ENCODE assay signal across 8 cellular contexts in genomic region chr1:111481387-111482221, GRCh38. TPM values are rescaled to one million over a fixed set of nuclear protein-coding genes. Genes with fewer than 3 reads are reported as not detected.
DNase-seq lines count a peak whose midpoint lies in the region; ATAC-seq and TF ChIP-seq lines count a peak whose summit lies in the region.

No MANE protein-coding gene starts in this region.

- no peak overlapping the region for H4K5ac ChIP-seq in mesendoderm (ENCODE audit: low read length)

- H3K27ac ChIP-seq in CD8-positive, alpha-beta T cell (ENCODE audit: low read depth, low read length): no peak overlapping the region
- H3K27ac ChIP-seq in HEK293 (ENCODE audit: extremely low read depth, low read depth, low read length): no peak overlapping the region
- no peak overlapping the region for H3K27ac ChIP-seq in mesendoderm (ENCODE audit: low read depth, low read length)

- H3K9ac ChIP-seq in mesendoderm (ENCODE audit: low read length): no peak overlapping the region

- H3K9me3 ChIP-seq in CD8-positive, alpha-beta T cell (ENCODE audit: low read length): no peaks in the 10 kb centered on the region
- no peaks in the 10 kb centered on the region for H3K9me3 ChIP-seq in HEK293 (ENCODE audit: control insufficient read depth, insufficient read depth, low read depth, low read length)

- H3K4ac ChIP-seq in mesendoderm (ENCODE audit: low read depth, low read length): no peak overlapping the region

- H3K4me3 ChIP-seq in CD8-positive, alpha-beta T cell (ENCODE audit: low read depth, low read length): no peak overlapping the region
- H3K4me3 ChIP-seq in HEK293 (ENCODE audit: low read depth, low read length): no peak overlapping the region
- H3K4me3 ChIP-seq in mesendoderm (ENCODE audit: low read length): no peak overlapping the region

- peak; percentile 41 for ATAC-seq in CD8-positive, alpha-beta T cell
- ATAC-seq in activated CD8-positive, alpha-beta T cell treated with anti-CD3 and anti-CD28 coated beads, Interleukin-2, amount 10 ng/mL, durations not matched to agents 7 days and 5 days: peak; percentile 61
- no peak for ATAC-seq in GM18498 (IDR thresholded peaks at IDR 0.05; ENCODE audit: unreplicated experiment)

- no peak overlapping the region for H2BK15ac ChIP-seq in mesendoderm (replicated peaks; ENCODE audit: low read depth)

- H3K23ac ChIP-seq in mesendoderm (ENCODE audit: low read length): no peak overlapping the region

- H3K36me3 ChIP-seq in CD8-positive, alpha-beta T cell (ENCODE audit: insufficient read depth, low read length): no peaks in the 10 kb centered on the region
- H3K36me3 ChIP-seq in HEK293 (ENCODE audit: control insufficient read depth in 2 of 2, insufficient read depth in 1 of 2, low read length in 2 of 2): no peaks in the 10 kb centered on the region
- H3K36me3 ChIP-seq in mesendoderm (ENCODE audit: control insufficient read depth, insufficient read depth, low read length): no peaks in the 10 kb centered on the region

- peaks cover 17% of the 10 kb centered on the region for H3K36me3 Mint-ChIP-seq in CD8-positive, alpha-beta T cell
- peaks cover 20% of the 10 kb centered on the region for H3K36me3 Mint-ChIP-seq in activated CD8-positive, alpha-beta T cell treated with anti-CD3 and anti-CD28 coated beads, Interleukin-2, amount 10 ng/mL, durations not matched to agents 7 days and 5 days (ENCODE audit: low read depth)
- no peaks in the 10 kb centered on the region for H3K36me3 Mint-ChIP-seq in endothelial cell (ENCODE audit: low read depth, unreplicated experiment)

- CTCF ChIA-PET in CD8-positive, alpha-beta T cell (lab: Charles Lee): interaction anchor here (0.6 to 2.8 kb wide), 19 partner anchors 9 to 889 kb away, joined by 3 to 19 read pairs (median 5); partner anchors contain the start of genes ADORA3, ATP5PB, DDX20 and TMIGD3
- CTCF ChIA-PET in HEK293 (lab: Yijun Ruan, JAX): interaction anchor here (0.5 to 2.8 kb wide), 18 partner anchors 9 to 888 kb away, joined by 3 to 23 read pairs (median 4); no protein-coding TSS in a partner anchor
- CTCF ChIA-PET in activated CD8-positive, alpha-beta T cell treated with anti-CD3 and anti-CD28 coated beads, Interleukin-2, amount 10 ng/mL, durations not matched to agents 7 days and 5 days (lab: Charles Lee): interaction anchor here (0.6 to 11.2 kb wide), 34 partner anchors 9 to 438 kb away, joined by 3 to 144 read pairs (median 4); partner anchors contain the start of genes ADORA3, ATP5PB, DDX20 and TMIGD3

- no peaks in the 10 kb centered on the region for H3K27me3 ChIP-seq in CD8-positive, alpha-beta T cell (ENCODE audit: insufficient read depth, low read length)
- H3K27me3 ChIP-seq in mesendoderm (ENCODE audit: insufficient read depth, low read length, poor library complexity): no peaks in the 10 kb centered on the region

- POLR2A ChIA-PET in CD8-positive, alpha-beta T cell (lab: Charles Lee): interaction anchor here (1.2 kb wide), 1 partner anchor 13 kb away, joined by 3 read pairs; no protein-coding TSS in a partner anchor
- POLR2A ChIA-PET in HEK293 (lab: Yijun Ruan, JAX): interaction anchor here (1.8 kb wide), 1 partner anchor 258 kb away, joined by 5 read pairs; the partner anchor contains the start of gene INKA2
- POLR2A ChIA-PET in activated CD8-positive, alpha-beta T cell treated with anti-CD3 and anti-CD28 coated beads, Interleukin-2, amount 10 ng/mL, durations not matched to agents 7 days and 5 days (lab: Charles Lee): interaction anchor here (1.5 kb wide), 1 partner anchor 26 kb away, joined by 3 read pairs; no protein-coding TSS in a partner anchor

- DNase-seq in CD8-positive, alpha-beta T cell: peak in 6 of 7 experiments; percentile 46 to 78 (median 52)
- peak; percentile 31 for DNase-seq in NCI-H526 treated with DMSO at 0.1 percent for 48 hours (lab: John Stamatoyannopoulos, UW)
- peak; percentile 77 for DNase-seq in activated CD8-positive, alpha-beta T cell treated with anti-CD3 and anti-CD28 coated beads, Interleukin-2, amount 10 ng/mL, durations not matched to agents 7 days and 5 days
- peak; percentile 78 for DNase-seq in endothelial cell (ENCODE audit: low spot score)
- peak; percentile 82 for DNase-seq in mesendoderm
- peak; percentile 74 for DNase-seq in stimulated activated CD8-positive, alpha-beta memory T cell treated with anti-CD3 and anti-CD28 coated beads, Interleukin-4, amount 100 ng/mL, for 48 hours

- H3K56ac ChIP-seq in mesendoderm (ENCODE audit: low read length): no peak overlapping the region

- no peaks in the 10 kb centered on the region for H3K79me1 ChIP-seq in mesendoderm (ENCODE audit: low read length)

- H3K4me1 ChIP-seq in CD8-positive, alpha-beta T cell (ENCODE audit: insufficient read depth, low read length): peaks cover 22% of the 10 kb centered on the region
- H3K4me1 ChIP-seq in HEK293 (ENCODE audit: control insufficient read depth, insufficient read depth, low read length) (no peaks in the 10 kb centered on the region), mesendoderm (ENCODE audit: control insufficient read depth, low read depth, low read length) (no peaks in the 10 kb centered on the region)

- no peak overlapping the region for H3K4me2 ChIP-seq in mesendoderm (ENCODE audit: low read length)

- no peak overlapping the region for H3K27ac Mint-ChIP-seq in CD8-positive, alpha-beta T cell
- H3K27ac Mint-ChIP-seq in activated CD8-positive, alpha-beta T cell treated with anti-CD3 and anti-CD28 coated beads, Interleukin-2, amount 10 ng/mL, durations not matched to agents 7 days and 5 days: peak overlapping the region; percentile 40
- no peak overlapping the region for H3K27ac Mint-ChIP-seq in endothelial cell (ENCODE audit: unreplicated experiment)

- no peaks in the 10 kb centered on the region for H3K9me3 Mint-ChIP-seq in CD8-positive, alpha-beta T cell
- H3K9me3 Mint-ChIP-seq in activated CD8-positive, alpha-beta T cell treated with anti-CD3 and anti-CD28 coated beads, Interleukin-2, amount 10 ng/mL, durations not matched to agents 7 days and 5 days (ENCODE audit: insufficient read depth): no peaks in the 10 kb centered on the region
- no peaks in the 10 kb centered on the region for H3K9me3 Mint-ChIP-seq in endothelial cell (ENCODE audit: unreplicated experiment)

- intact Hi-C loops in CD8-positive, alpha-beta T cell (cut with DNase I, micrococcal nuclease): loop anchor here (1.0 to 10.0 kb wide), 7 partner anchors 15 to 893 kb away; no protein-coding TSS in a partner anchor

- H3K4me1 Mint-ChIP-seq in CD8-positive, alpha-beta T cell (ENCODE audit: low read depth): peaks cover 40% of the 10 kb centered on the region
- H3K4me1 Mint-ChIP-seq in activated CD8-positive, alpha-beta T cell treated with anti-CD3 and anti-CD28 coated beads, Interleukin-2, amount 10 ng/mL, durations not matched to agents 7 days and 5 days (ENCODE audit: low read depth): peaks cover 37% of the 10 kb centered on the region
- peaks cover 4% of the 10 kb centered on the region for H3K4me1 Mint-ChIP-seq in endothelial cell (ENCODE audit: unreplicated experiment)

- no CpG with 5 or more reads among the region's 8 CpGs for WGBS in mesendoderm (ENCODE audit: extremely low coverage, insufficient coverage, low lambda C conversion rate)

- H2BK5ac ChIP-seq in mesendoderm (ENCODE audit: low read length): no peak overlapping the region

- TF ChIP-seq CTCF in CD8-positive, alpha-beta T cell (IDR thresholded peaks at IDR 0.05): no peak
- TF ChIP-seq CTCF in HEK293 (tag by site-specific recombination; IDR thresholded peaks at IDR 0.05) (peak; percentile 92), endothelial cell (IDR thresholded peaks at IDR 0.05; ENCODE audit: unreplicated experiment) (no peak)

- no peak overlapping the region for H2BK120ac ChIP-seq in mesendoderm (ENCODE audit: low read depth, low read length)

- no peaks in the 10 kb centered on the region for H3K79me2 ChIP-seq in mesendoderm (ENCODE audit: control insufficient read depth, insufficient read depth, low read length)

- H2AK5ac ChIP-seq in mesendoderm (ENCODE audit: low read length): no peak overlapping the region

- no peaks in the 10 kb centered on the region for H3K27me3 Mint-ChIP-seq in CD8-positive, alpha-beta T cell (ENCODE audit: low read depth)
- no peaks in the 10 kb centered on the region for H3K27me3 Mint-ChIP-seq in activated CD8-positive, alpha-beta T cell treated with anti-CD3 and anti-CD28 coated beads, Interleukin-2, amount 10 ng/mL, durations not matched to agents 7 days and 5 days (ENCODE audit: low read depth)
- H3K27me3 Mint-ChIP-seq in endothelial cell (ENCODE audit: unreplicated experiment): peaks cover 8% of the 10 kb centered on the region

- no peak overlapping the region for H3K4me3 Mint-ChIP-seq in CD8-positive, alpha-beta T cell
- no peak overlapping the region for H3K4me3 Mint-ChIP-seq in activated CD8-positive, alpha-beta T cell treated with anti-CD3 and anti-CD28 coated beads, Interleukin-2, amount 10 ng/mL, durations not matched to agents 7 days and 5 days
- no peak overlapping the region for H3K4me3 Mint-ChIP-seq in endothelial cell (ENCODE audit: unreplicated experiment)

- no peak overlapping the region for H4K8ac ChIP-seq in mesendoderm (ENCODE audit: low read depth, low read length)

- no peak overlapping the region for H3K18ac ChIP-seq in mesendoderm (ENCODE audit: low read length)

RNA-seq across cellular contexts. Expression of gene C1orf162, which starts 7.8 kb away (rescaled TPM):
- 10 to 100 TPM; 14.0 to 15.5 TPM for total RNA-seq in CD8-positive, alpha-beta T cell
- total RNA-seq in activated CD8-positive, alpha-beta T cell treated with anti-CD3 and anti-CD28 coated beads, Interleukin-2, amount 10 ng/mL, durations not matched to agents 7 days and 5 days: 10 to 100 TPM; 40.1 to 42.1 TPM
- total RNA-seq in endothelial cell (ENCODE audit: unreplicated experiment): 0.95 TPM
- 0.34 TPM for polyA plus RNA-seq in mesendoderm (2013, experiment 1 of 2)
- 0.20 TPM for polyA plus RNA-seq in mesendoderm (2013, experiment 2 of 2)

RNA-seq across cellular contexts. Expression of gene ADORA3, which starts 21.8 kb away (rescaled TPM):
- total RNA-seq in CD8-positive, alpha-beta T cell: not detected
- under 1 TPM in 1 of 2 experiments, not detected in 1; 0.18 TPM for total RNA-seq in activated CD8-positive, alpha-beta T cell treated with anti-CD3 and anti-CD28 coated beads, Interleukin-2, amount 10 ng/mL, durations not matched to agents 7 days and 5 days
- 0.13 TPM for total RNA-seq in endothelial cell (ENCODE audit: unreplicated experiment)
- not detected for polyA plus RNA-seq in mesendoderm (2013, experiment 1 of 2)
- polyA plus RNA-seq in mesendoderm (2013, experiment 2 of 2): not detected

RNA-seq across cellular contexts. Expression of gene TMIGD3, which starts 21.8 kb away (rescaled TPM):
- total RNA-seq in CD8-positive, alpha-beta T cell: not detected
- total RNA-seq in activated CD8-positive, alpha-beta T cell treated with anti-CD3 and anti-CD28 coated beads, Interleukin-2, amount 10 ng/mL, durations not matched to agents 7 days and 5 days: not detected
- total RNA-seq in endothelial cell (ENCODE audit: unreplicated experiment): 1.1 TPM
- 0.06 TPM for polyA plus RNA-seq in mesendoderm (2013, experiment 1 of 2)
- not detected for polyA plus RNA-seq in mesendoderm (2013, experiment 2 of 2)

RNA-seq across cellular contexts. Expression of gene ATP5PB, which starts 32.3 kb away (rescaled TPM):
- total RNA-seq in CD8-positive, alpha-beta T cell: 10 to 100 TPM; 59.9 to 64.6 TPM
- 100 to 1,000 TPM; 396 to 404 TPM for total RNA-seq in activated CD8-positive, alpha-beta T cell treated with anti-CD3 and anti-CD28 coated beads, Interleukin-2, amount 10 ng/mL, durations not matched to agents 7 days and 5 days
- total RNA-seq in endothelial cell (ENCODE audit: unreplicated experiment): 211 TPM
- 325 TPM for polyA plus RNA-seq in mesendoderm (2013, experiment 1 of 2)
- polyA plus RNA-seq in mesendoderm (2013, experiment 2 of 2): 325 TPM

RNA-seq across cellular contexts. Expression of gene WDR77, which starts 32.5 kb away (rescaled TPM):
- 10 to 100 TPM in 1 of 2 experiments, 1 to 10 TPM in 1; 9.5 to 11.4 TPM for total RNA-seq in CD8-positive, alpha-beta T cell
- total RNA-seq in activated CD8-positive, alpha-beta T cell treated with anti-CD3 and anti-CD28 coated beads, Interleukin-2, amount 10 ng/mL, durations not matched to agents 7 days and 5 days: 10 to 100 TPM; 54.3 to 57.8 TPM
- total RNA-seq in endothelial cell (ENCODE audit: unreplicated experiment): 46.2 TPM
- 64.9 TPM for polyA plus RNA-seq in mesendoderm (2013, experiment 1 of 2)
- polyA plus RNA-seq in mesendoderm (2013, experiment 2 of 2): 63.7 TPM

Comparison
In these comparisons a context has a peak if more than half of its experiments do, and no peak if none do; other contexts are left out.
1. DNase-seq: peak in every context shown above with its lines; median percentile 82 in mesendoderm; 78 in endothelial cell; 77 in activated CD8-positive, alpha-beta T cell treated with anti-CD3 and anti-CD28 coated beads, Interleukin-2, amount 10 ng/mL, durations not matched to agents 7 days and 5 days; 74 in stimulated activated CD8-positive, alpha-beta memory T cell treated with anti-CD3 and anti-CD28 coated beads, Interleukin-4, amount 100 ng/mL, for 48 hours; 52 in CD8-positive, alpha-beta T cell; 31 in NCI-H526 treated with DMSO at 0.1 percent for 48 hours.